In genomic region chr2:217086038-217086522, GRCh38 we compare ENCODE assay signal across 10 cellular contexts.
DNase-seq lines count a peak whose midpoint lies in the region; ATAC-seq and TF ChIP-seq lines count a peak whose summit lies in the region.
"Had no signal": no experiment of that assay in that cellular context is flagged by ENCODE, and none has a peak within 500 bp of the region (broad histone marks: within the 10 kb centered on the region; RNA-seq: fewer than 3 reads in every experiment).

No MANE protein-coding gene starts in this region.

- H3K9me3 Mint-ChIP-seq in activated T-helper 1 cell treated with anti-CD3 and anti-CD28 coated beads, Interleukin-12 subunit alpha, Interleukin-12 subunit beta, Interleukin-2, Interleukin-4 antibody, amounts not matched to agents 30 ng/mL and 10 ng/mL and 1 ng/mL, durations not matched to agents 14 hours and 24 hours and 36 hours, result no peaks in the 10 kb centered on the region

- peaks cover 8% of the 10 kb centered on the region for H3K27me3 Mint-ChIP-seq in activated T-helper 1 cell treated with anti-CD3 and anti-CD28 coated beads, Interleukin-12 subunit alpha, Interleukin-12 subunit beta, Interleukin-2, Interleukin-4 antibody, amounts not matched to agents 30 ng/mL and 10 ng/mL and 1 ng/mL, durations not matched to agents 14 hours and 24 hours and 36 hours (ENCODE audit: insufficient read depth)

- peaks cover 42% of the 10 kb centered on the region for H3K4me1 Mint-ChIP-seq in activated T-helper 1 cell treated with anti-CD3 and anti-CD28 coated beads, Interleukin-12 subunit alpha, Interleukin-12 subunit beta, Interleukin-2, Interleukin-4 antibody, amounts not matched to agents 30 ng/mL and 10 ng/mL and 1 ng/mL, durations not matched to agents 14 hours and 24 hours and 36 hours (ENCODE audit: low read depth)

- no peak overlapping the region for H3K27ac ChIP-seq in WERI-Rb-1
- H3K27ac ChIP-seq: dorsolateral prefrontal cortex, VCaP had no signal

- intact Hi-C loops in activated T-helper 1 cell treated with anti-CD3 and anti-CD28 coated beads, Interleukin-12 subunit alpha, Interleukin-12 subunit beta, Interleukin-2, Interleukin-4 antibody, amounts not matched to agents 30 ng/mL and 10 ng/mL and 1 ng/mL, durations not matched to agents 14 hours and 24 hours and 36 hours (cut with micrococcal nuclease), result loop anchor here (1.0 to 5.0 kb wide), 2 partner anchors 137 to 394 kb away; no protein-coding TSS in a partner anchor

- TF ChIP-seq CTCF in WERI-Rb-1 (IDR thresholded peaks at IDR 0.05; ENCODE audit: low read depth, low read length), result no peak

- H3K27me3 ChIP-seq in WERI-Rb-1 (ENCODE audit: insufficient read depth, low read depth, severe bottlenecking), result no peaks in the 10 kb centered on the region

- peak; percentile 27 for ATAC-seq in HG02981 (IDR thresholded peaks at IDR 0.05; ENCODE audit: unreplicated experiment)
- ATAC-seq in HG03280 (IDR thresholded peaks at IDR 0.05; ENCODE audit: unreplicated experiment), result no peak

- peak overlapping the region; percentile 21 for H3K27ac Mint-ChIP-seq in activated T-helper 1 cell treated with anti-CD3 and anti-CD28 coated beads, Interleukin-12 subunit alpha, Interleukin-12 subunit beta, Interleukin-2, Interleukin-4 antibody, amounts not matched to agents 30 ng/mL and 10 ng/mL and 1 ng/mL, durations not matched to agents 14 hours and 24 hours and 36 hours

- H3K4me3 ChIP-seq in WERI-Rb-1 (ENCODE audit: low read depth, low read length), result no peak overlapping the region
- H3K4me3 ChIP-seq: dorsolateral prefrontal cortex had no signal

- H3K36me3 Mint-ChIP-seq in activated T-helper 1 cell treated with anti-CD3 and anti-CD28 coated beads, Interleukin-12 subunit alpha, Interleukin-12 subunit beta, Interleukin-2, Interleukin-4 antibody, amounts not matched to agents 30 ng/mL and 10 ng/mL and 1 ng/mL, durations not matched to agents 14 hours and 24 hours and 36 hours (ENCODE audit: low read depth), result no peaks in the 10 kb centered on the region

- H3K36me3 ChIP-seq in WERI-Rb-1, result no peaks in the 10 kb centered on the region

- no peaks in the 10 kb centered on the region for H3K9me3 ChIP-seq in WERI-Rb-1 (ENCODE audit: severe bottlenecking)

- H3K4me3 Mint-ChIP-seq in activated T-helper 1 cell treated with anti-CD3 and anti-CD28 coated beads, Interleukin-12 subunit alpha, Interleukin-12 subunit beta, Interleukin-2, Interleukin-4 antibody, amounts not matched to agents 30 ng/mL and 10 ng/mL and 1 ng/mL, durations not matched to agents 14 hours and 24 hours and 36 hours, result no peak overlapping the region

- DNase-seq in activated T-cell treated with anti-CD3 and anti-CD28 coated beads for 48 hours (ENCODE audit: low read depth) (peak; percentile 36), activated T-cell treated with anti-CD3 and anti-CD28 coated beads for 4 hours (no peak), activated gamma-delta T cell treated with Interleukin-2 at 50 U/mL for 16 hours (no peak), WERI-Rb-1 (no peak)
- no peak for DNase-seq in activated T-helper 1 cell treated with anti-CD3 and anti-CD28 coated beads, Interleukin-12 subunit alpha, Interleukin-12 subunit beta, Interleukin-2, Interleukin-4 antibody, amounts not matched to agents 30 ng/mL and 10 ng/mL and 1 ng/mL, durations not matched to agents 14 hours and 24 hours and 36 hours (ENCODE audit: low spot score)
- peak; percentile 48 for DNase-seq in stimulated activated CD8-positive, alpha-beta memory T cell treated with anti-CD3 and anti-CD28 coated beads, Interleukin-4, amount 100 ng/mL, for 48 hours

Comparison
In these comparisons a context has a peak if more than half of its experiments do, and no peak if none do; other contexts are left out.
1. DNase-seq: peak in activated T-cell treated with anti-CD3 and anti-CD28 coated beads for 48 hours (single experiment) and stimulated activated CD8-positive, alpha-beta memory T cell treated with anti-CD3 and anti-CD28 coated beads, Interleukin-4, amount 100 ng/mL, for 48 hours (single experiment); none in activated T-cell treated with anti-CD3 and anti-CD28 coated beads for 4 hours (single experiment), activated T-helper 1 cell treated with anti-CD3 and anti-CD28 coated beads, Interleukin-12 subunit alpha, Interleukin-12 subunit beta, Interleukin-2, Interleukin-4 antibody, amounts not matched to agents 30 ng/mL and 10 ng/mL and 1 ng/mL, durations not matched to agents 14 hours and 24 hours and 36 hours (single experiment), activated gamma-delta T cell treated with Interleukin-2 at 50 U/mL for 16 hours (single experiment) and WERI-Rb-1 (single experiment).